Comparison of ENCODE assay signal across 12 cellular contexts in genomic region chr7:30562498-30562897, GRCh38. TPM values are rescaled to one million over a fixed set of nuclear protein-coding genes. Genes with fewer than 3 reads are reported as not detected.
DNase-seq lines count a peak whose midpoint lies in the region; ATAC-seq and TF ChIP-seq lines count a peak whose summit lies in the region.
"Had no signal": no experiment of that assay in that cellular context is flagged by ENCODE, and none has a peak within 500 bp of the region (broad histone marks: within the 10 kb centered on the region; RNA-seq: fewer than 3 reads in every experiment).

No MANE protein-coding gene starts in this region.

- H3F3A ChIP-seq in SK-N-SH (replicated peaks; ENCODE audit: insufficient read depth) = peaks cover 3% of the 10 kb centered on the region

- TF ChIP-seq CTCF in SK-N-SH (IDR thresholded peaks at IDR 0.05) (0 out of 2 replicates have a peak, but pooled peaks have one; percentile 22), fibroblast of lung (conservative IDR thresholded peaks at IDR 0.05 in 1 of 2, IDR thresholded peaks at IDR 0.05 in 1 of 2; ENCODE audit: low read depth in 1 of 2, low read length in 2 of 2) (peak; percentile 22 to 45), upper lobe of right lung (IDR thresholded peaks at IDR 0.05) (peak; percentile 5)

- in situ Hi-C loops in SK-MEL-5 (cut with HindIII; ENCODE audit: low pct_unique_long_range_greater_than_20kb, low sequenced_read_pairs) = no loop called here

- ATAC-seq in SK-N-SH treated with all-trans-retinoic acid at 6 μM for 48 hours (no peak), upper lobe of right lung (no peak), GM19397 (IDR thresholded peaks at IDR 0.05; ENCODE audit: unreplicated experiment) (no peak), left lobe of liver (no peak)
- ATAC-seq: activated CD8-positive, alpha-beta T cell treated with anti-CD3 and anti-CD28 coated beads, Interleukin-2, amount 10 ng/mL, durations not matched to agents 7 days and 5 days had no signal

- intact Hi-C loops in upper lobe of right lung (cut with DNase I) = no loop called here

- H3K9ac ChIP-seq in SK-N-SH = no peak overlapping the region
- no peak overlapping the region for H3K9ac ChIP-seq in fibroblast of lung (ENCODE audit: insufficient read depth, low read length)

- POLR2A ChIA-PET in SK-N-SH (lab: Yijun Ruan, JAX) = no interaction called here

- no peak; the same call in 1 of the 2 replicates for TF ChIP-seq RAD21 in SK-N-SH (IDR thresholded peaks at IDR 0.05; ENCODE audit: low read length)

- H3K9me3 ChIP-seq in SK-N-SH = no peaks in the 10 kb centered on the region
- no peaks in the 10 kb centered on the region for H3K9me3 ChIP-seq in fibroblast of lung (ENCODE audit: control insufficient read depth, insufficient read depth, low read depth, low read length)
- H3K9me3 ChIP-seq in upper lobe of right lung = no peaks in the 10 kb centered on the region

- H3K27ac ChIP-seq in SK-N-SH (ENCODE audit: low read depth in 2 of 2, low read length in 1 of 2) (no peak overlapping the region), fibroblast of lung (ENCODE audit: insufficient read depth, low read length) (no peak overlapping the region), upper lobe of right lung (no peak overlapping the region)

- H3K9me2 ChIP-seq in SK-N-SH = no peaks in the 10 kb centered on the region

- H3K4me2 ChIP-seq in SK-N-SH = no peak overlapping the region
- H3K4me2 ChIP-seq in fibroblast of lung (ENCODE audit: extremely low read depth, insufficient read depth, low read length) = no peak overlapping the region

- no peaks in the 10 kb centered on the region for H3K79me2 ChIP-seq in SK-N-SH (ENCODE audit: insufficient read depth)
- no peaks in the 10 kb centered on the region for H3K79me2 ChIP-seq in fibroblast of lung (ENCODE audit: control insufficient read depth, insufficient read depth, low read length)

- H3K36me3 ChIP-seq in SK-N-SH (replicated peaks in 1 of 2; ENCODE audit: control insufficient read depth in 1 of 2, insufficient read depth in 2 of 2, low read length in 1 of 2) (peaks cover 18 to 21% of the 10 kb centered on the region in 2 experiments), fibroblast of lung (ENCODE audit: control insufficient read depth, insufficient read depth, low read length) (peaks cover 2% of the 10 kb centered on the region), upper lobe of right lung (peaks cover 33% of the 10 kb centered on the region)

- H4K20me1 ChIP-seq in SK-N-SH (ENCODE audit: insufficient read depth) (no peaks in the 10 kb centered on the region), fibroblast of lung (ENCODE audit: control insufficient read depth, extremely low read depth, insufficient read depth, low read length) (no peaks in the 10 kb centered on the region)

- 82% methylated on average over 6 of the region's 6 CpGs for WGBS in SK-N-SH (ENCODE audit: low lambda C conversion rate)

- peaks cover 0 to 11% of the 10 kb centered on the region in 2 experiments; a peak in 1 of 4 replicates for H3K4me1 ChIP-seq in SK-N-SH (ENCODE audit: control insufficient read depth in 1 of 2, insufficient read depth in 2 of 2, low read depth in 1 of 2, low read length in 1 of 2)
- peaks cover 11% of the 10 kb centered on the region for H3K4me1 ChIP-seq in fibroblast of lung (ENCODE audit: control insufficient read depth, extremely low read depth, insufficient read depth, low read length)
- peaks cover 5% of the 10 kb centered on the region for H3K4me1 ChIP-seq in upper lobe of right lung

- H3K27me3 ChIP-seq in SK-N-SH (ENCODE audit: insufficient read depth) (no peaks in the 10 kb centered on the region), fibroblast of lung (ENCODE audit: control insufficient read depth, insufficient read depth, low read length) (no peaks in the 10 kb centered on the region), upper lobe of right lung (no peaks in the 10 kb centered on the region)

- DNase-seq in SK-N-SH = peak; percentile 55
- DNase-seq in SK-MEL-5 (ENCODE audit: low read depth, low spot score) = peak; percentile 91
- peak; percentile 72 to 85 for DNase-seq in fibroblast of lung (ENCODE audit: low read depth in 2 of 2)
- DNase-seq in upper lobe of right lung = no peak
- no peak for DNase-seq in stimulated activated CD4-positive, alpha-beta T cell treated with anti-CD3 and anti-CD28 coated beads, Interleukin-4, amount 100 ng/mL, for 1 hour
- no peak for DNase-seq in left lobe of liver (ENCODE audit: low spot score)
- DNase-seq: activated CD8-positive, alpha-beta T cell treated with anti-CD3 and anti-CD28 coated beads, Interleukin-2, amount 10 ng/mL, durations not matched to agents 7 days and 5 days; activated naive CD8-positive, alpha-beta T cell treated with anti-CD3 and anti-CD28 coated beads for 36 hours; GF-D8; NCI-H524 treated with DMSO at 0.1 percent for 48 hours had no signal

- no peak for TF ChIP-seq EP300 in SK-N-SH (IDR thresholded peaks at IDR 0.05; ENCODE audit: borderline replicate concordance in 1 of 2, low read depth in 1 of 2, low read length in 1 of 2)

- CTCF ChIA-PET in SK-N-SH (lab: Yijun Ruan, JAX) = interaction anchor here (0.9 to 14.7 kb wide), 15 partner anchors 9 to 641 kb away, joined by 3 to 294 read pairs (median 5); partner anchors contain the start of gene ZNRF2

- H2AFZ ChIP-seq in SK-N-SH (ENCODE audit: low read depth) = no peak overlapping the region
- no peak overlapping the region for H2AFZ ChIP-seq in fibroblast of lung (ENCODE audit: low read length)

- H3K4me3 ChIP-seq in SK-N-SH (ENCODE audit: low read depth in 2 of 2, low read length in 1 of 2) (no peak overlapping the region), fibroblast of lung (replicated peaks in 1 of 4; ENCODE audit: control extremely low read depth in 1 of 4, insufficient read depth in 1 of 4, low read depth in 3 of 4, low read length in 4 of 4) (no peak overlapping the region), upper lobe of right lung (no peak overlapping the region)

TF ChIP-seq in SK-N-SH, 30 proteins besides CTCF, POLR2A, EP300 and RAD21 (continues in another document):
- TF ChIP-seq RFX5 (IDR thresholded peaks at IDR 0.05; ENCODE audit: low read length) = no peak

TF ChIP-seq in SK-N-SH treated with all-trans-retinoic acid at 6 μM for 48 hours, 23 proteins besides CTCF, POLR2A, EP300 and RAD21 (continues in another document):
- no peak for TF ChIP-seq BACH2 (CRISPR knock-in tag; IDR thresholded peaks at IDR 0.05; ENCODE audit: borderline replicate concordance)
- TF ChIP-seq ZFP3 (CRISPR knock-in tag; IDR thresholded peaks at IDR 0.05) = no peak
- no peak for TF ChIP-seq POU6F1 (CRISPR knock-in tag; IDR thresholded peaks at IDR 0.05; ENCODE audit: borderline replicate concordance, low read depth)
- TF ChIP-seq RARB (CRISPR knock-in tag; IDR thresholded peaks at IDR 0.05) = no peak
- TF ChIP-seq ZC3H10 (CRISPR knock-in tag; IDR thresholded peaks at IDR 0.05) = no peak
- no peak for TF ChIP-seq ZNF8 (CRISPR knock-in tag; IDR thresholded peaks at IDR 0.05)
- no peak for TF ChIP-seq ZNF70 (CRISPR knock-in tag; IDR thresholded peaks at IDR 0.05)
- TF ChIP-seq OSR1 (CRISPR knock-in tag; IDR thresholded peaks at IDR 0.05) = no peak
- TF ChIP-seq SNAI2 (CRISPR knock-in tag; IDR thresholded peaks at IDR 0.05) = no peak

RNA-seq across cellular contexts. Expression of gene GARS1, which starts 32.2 kb away (rescaled TPM):
- 301 and 344 TPM in 2 replicates for polyA plus RNA-seq in SK-N-SH (2012; rRNA removed)
- polyA plus RNA-seq in SK-N-SH (2012; cell fraction: cytosol; rRNA removed) = 227 and 241 TPM in 2 replicates
- 341 and 449 TPM in 2 replicates for polyA plus RNA-seq in SK-N-SH (2012; cell fraction: nucleus; rRNA removed)
- 290 and 301 TPM in 2 replicates for total RNA-seq in SK-MEL-5 (2014; rRNA removed; shearing (Covaris generic))
- polyA plus RNA-seq in SK-MEL-5 (2015; cell fraction: cytosol; rRNA removed) = 1,062 and 1,260 TPM in 2 replicates
- polyA plus RNA-seq in SK-MEL-5 (2015; cell fraction: nucleus; rRNA removed) = 1,013 and 1,142 TPM in 2 replicates
- total RNA-seq in fibroblast of lung = 226 and 322 TPM in 2 replicates
- 669 and 712 TPM in 2 replicates for polyA plus RNA-seq in fibroblast of lung
- 262 and 263 TPM in 2 replicates for polyA plus RNA-seq in fibroblast of lung (2012)
- polyA minus RNA-seq in fibroblast of lung (ENCODE audit: low replicate concordance) = 1,044 and 1,141 TPM in 2 replicates
- total RNA-seq in upper lobe of right lung = 68.4 TPM
- total RNA-seq in left lobe of liver = 37.0 TPM

RNA-seq across cellular contexts. Expression of gene GGCT, which starts 57.9 kb away (rescaled TPM):
- polyA plus RNA-seq in SK-N-SH (2012; rRNA removed) (20.8 and 21.8 TPM in 2 replicates), fibroblast of lung (21.6 and 23.2 TPM in 2 replicates)
- 30.8 and 39.4 TPM in 2 replicates for polyA plus RNA-seq in SK-N-SH (2012; cell fraction: cytosol; rRNA removed)
- polyA plus RNA-seq in SK-N-SH (2012; cell fraction: nucleus; rRNA removed) = 10.2 and 10.5 TPM in 2 replicates
- 131 and 143 TPM in 2 replicates for total RNA-seq in SK-MEL-5 (2014; rRNA removed; shearing (Covaris generic))
- 111 and 123 TPM in 2 replicates for polyA plus RNA-seq in SK-MEL-5 (2015; cell fraction: cytosol; rRNA removed)
- 34.6 and 36.1 TPM in 2 replicates for polyA plus RNA-seq in SK-MEL-5 (2015; cell fraction: nucleus; rRNA removed)
- total RNA-seq in fibroblast of lung (24.6 and 33.1 TPM in 2 replicates), upper lobe of right lung (25.6 TPM), left lobe of liver (15.5 TPM)
- 31.1 and 32.0 TPM in 2 replicates for polyA plus RNA-seq in fibroblast of lung (2012)
- polyA minus RNA-seq in fibroblast of lung (ENCODE audit: low replicate concordance) = 9.0 and 9.3 TPM in 2 replicates

Comparison
In these comparisons a context has a peak if more than half of its experiments do, and no peak if none do; other contexts are left out.
1. DNase-seq: peak in SK-N-SH (single experiment), SK-MEL-5 (single experiment) and fibroblast of lung (2 of 2); none in upper lobe of right lung (single experiment), stimulated activated CD4-positive, alpha-beta T cell treated with anti-CD3 and anti-CD28 coated beads, Interleukin-4, amount 100 ng/mL, for 1 hour (single experiment) and left lobe of liver (single experiment).
2. Peak in every context shown above with its lines, with median percentiles within 50 percentile points of each other: CTCF ChIP-seq.